1 cellular context compared by ENCODE assay signal in the genomic region with DNA sequence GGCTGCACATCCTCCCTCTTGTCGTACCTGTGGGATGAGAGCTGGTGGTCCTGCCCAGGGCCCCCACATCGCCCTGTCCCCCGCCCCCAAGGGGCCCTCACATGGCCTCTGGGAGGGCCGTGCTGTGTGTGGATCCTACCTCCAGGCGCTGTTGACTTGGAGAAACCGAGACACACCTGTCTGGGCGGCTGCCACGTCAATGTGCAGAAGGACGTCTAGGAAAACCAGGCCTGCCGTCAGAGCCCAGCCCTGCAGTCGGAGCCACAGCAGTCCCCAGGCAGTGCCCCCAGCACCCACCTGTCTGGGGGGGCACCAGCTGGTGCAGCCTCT.
TF ChIP-seq lines count a peak whose summit lies in the region.

No MANE protein-coding gene starts in this region.

TF ChIP-seq in HepG2, 621 proteins besides CTCF, POLR2A, EP300 and RAD21:
- TF ChIP-seq ZNF746 (CRISPR knock-in tag; IDR thresholded peaks at IDR 0.05): no peak
- TF ChIP-seq ZNF205 (CRISPR knock-in tag; IDR thresholded peaks at IDR 0.05): no peak
- peak; percentile 28 for TF ChIP-seq AGO2 (optimal IDR thresholded peaks at IDR 0.05; ENCODE audit: low read depth, low read length)
TF ChIP-seq in HepG2: peak in this region for 1.
